ENCODE assay signal across 8 cellular contexts in the genomic region with DNA sequence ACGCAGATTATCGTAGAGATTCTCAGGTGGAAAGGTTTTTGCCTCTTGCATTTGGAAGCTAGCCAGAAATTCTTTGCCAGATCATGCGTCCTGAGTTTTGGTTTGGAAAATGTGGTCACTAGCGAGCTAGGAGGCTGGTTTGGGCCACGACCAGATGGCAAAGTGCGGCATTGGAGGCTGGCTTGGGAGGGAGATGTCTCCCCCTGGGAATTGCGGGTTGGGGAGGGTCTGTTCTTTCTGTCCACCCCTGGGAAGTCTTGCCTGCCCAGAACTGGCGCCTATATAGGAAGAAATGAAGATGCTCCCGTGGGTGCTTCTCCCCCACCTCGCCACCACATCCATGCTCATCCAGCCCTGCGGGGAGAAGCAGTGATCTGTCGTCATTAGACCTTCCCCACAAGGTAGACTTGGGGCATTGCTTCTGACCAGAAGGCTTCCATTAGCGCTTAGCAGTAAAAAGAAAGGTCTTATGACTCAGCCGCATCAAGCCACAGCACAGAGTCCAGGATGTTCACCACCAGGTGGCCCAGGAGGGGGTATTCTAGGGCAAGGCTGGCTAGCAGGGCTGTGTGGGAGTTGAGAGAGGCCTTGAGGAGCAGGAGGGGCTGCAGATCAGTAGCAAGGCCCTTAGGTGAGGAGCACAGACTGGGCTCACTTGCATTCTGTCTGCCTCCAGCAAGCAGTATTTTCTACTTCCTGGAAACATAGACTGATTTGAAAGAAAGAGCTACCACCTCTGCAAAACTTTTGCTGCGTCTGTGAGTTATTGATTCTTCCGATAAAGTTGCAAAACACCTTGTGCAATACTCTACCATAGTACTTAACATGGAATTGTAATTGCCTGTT. TPM values are rescaled to one million over a fixed set of nuclear protein-coding genes. Genes with fewer than 3 reads are reported as not detected.
DNase-seq lines count a peak whose midpoint lies in the region; ATAC-seq lines count a peak whose summit lies in the region.

No MANE protein-coding gene starts in this region.

- DNase-seq in NCI-H1436 (lab: John Stamatoyannopoulos, UW) (peak; percentile 6), NCI-H1436 treated with DMSO at 0.1 percent for 48 hours (lab: John Stamatoyannopoulos, UW) (no peak), SJCRH30 (peak; percentile 68 to 80), left ventricle myocardium superior (peak; percentile 47), epidermal melanocyte (ENCODE audit: insufficient read length, low spot score) (no peak)
- peak; percentile 92 for DNase-seq in activated effector memory CD4-positive, alpha-beta T cell treated with anti-CD3 and anti-CD28 coated beads, Interleukin-2, amount 50 U/mL, for 16 hours
- peak; percentile 84 for DNase-seq in stimulated activated CD4-positive, alpha-beta T cell treated with anti-CD3 and anti-CD28 coated beads, Interleukin-15, amount 100 ng/mL, for 24 hours

- no peaks in the 10 kb centered on the region for H3K9me3 ChIP-seq in SJCRH30 (replicated peaks)

- no peak overlapping the region for H3K27ac ChIP-seq in SJCRH30

- H3K4me3 ChIP-seq in SJCRH30, result no peak overlapping the region

- no peaks in the 10 kb centered on the region for H3K27me3 ChIP-seq in SJCRH30

- intact Hi-C loops in left ventricle myocardium superior (cut with micrococcal nuclease), result no loop called here

- ATAC-seq in HG02973 (IDR thresholded peaks at IDR 0.05; ENCODE audit: unreplicated experiment) (peak; percentile 22), left ventricle myocardium superior (no peak)

- peaks cover 33% of the 10 kb centered on the region for H3K4me1 ChIP-seq in SJCRH30

- H3K36me3 ChIP-seq in SJCRH30, result no peaks in the 10 kb centered on the region; the same call in 1 of the 2 replicates

RNA-seq across cellular contexts. Expression of a gene that starts 1.5 kb away (rescaled TPM):
- total RNA-seq in SJCRH30 (2014; rRNA removed; shearing (Covaris generic)), result 311 and 314 TPM in 2 replicates
- 252 TPM for total RNA-seq in left ventricle myocardium superior

Comparison
In these comparisons a context has a peak if more than half of its experiments do, and no peak if none do; other contexts are left out.
1. DNase-seq: peak in NCI-H1436 (single experiment), SJCRH30 (2 of 2), activated effector memory CD4-positive, alpha-beta T cell treated with anti-CD3 and anti-CD28 coated beads, Interleukin-2, amount 50 U/mL, for 16 hours (single experiment), left ventricle myocardium superior (single experiment) and stimulated activated CD4-positive, alpha-beta T cell treated with anti-CD3 and anti-CD28 coated beads, Interleukin-15, amount 100 ng/mL, for 24 hours (single experiment); none in NCI-H1436 treated with DMSO at 0.1 percent for 48 hours (single experiment) and epidermal melanocyte (single experiment).